In the genomic region with DNA sequence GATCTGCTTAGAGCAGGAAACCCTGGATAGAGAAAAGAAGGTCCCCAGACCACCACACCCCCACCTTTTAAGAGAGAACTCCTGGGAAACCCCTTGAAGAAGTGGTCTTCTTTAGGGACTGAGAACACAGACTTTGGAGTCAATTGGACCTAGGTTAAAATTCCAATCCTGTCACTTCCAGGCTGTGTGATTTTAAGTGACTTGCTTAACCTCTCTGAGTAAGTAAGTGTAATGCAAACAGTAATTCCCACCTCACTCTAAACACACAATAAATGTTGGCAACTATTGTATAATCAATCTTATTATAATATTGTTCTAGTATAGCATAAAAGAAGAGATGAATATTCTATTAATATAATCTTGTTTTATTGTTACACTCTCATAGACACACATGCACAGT, we compare ENCODE assay signal across 2 cellular contexts.
TF ChIP-seq lines count a peak whose summit lies in the region.

No MANE protein-coding gene starts in this region.

TF ChIP-seq in SK-N-SH, 30 proteins besides CTCF, POLR2A, EP300 and RAD21:
- TF ChIP-seq ELF1 (IDR thresholded peaks at IDR 0.05) (no peak), TCF12 (IDR thresholded peaks at IDR 0.05) (no peak), REST (IDR thresholded peaks at IDR 0.05; ENCODE audit: low read depth, low read length) (no peak), RCOR1 (IDR thresholded peaks at IDR 0.05; ENCODE audit: low read length) (no peak), CHD2 (IDR thresholded peaks at IDR 0.05; ENCODE audit: low read length, partially characterized antibody) (no peak), GATA2 (CRISPR knock-in tag; IDR thresholded peaks at IDR 0.05) (no peak), NRF1 (IDR thresholded peaks at IDR 0.05; ENCODE audit: low read depth, low read length) (no peak), JUND (IDR thresholded peaks at IDR 0.05) (no peak)
- TF ChIP-seq, protein P1, sequence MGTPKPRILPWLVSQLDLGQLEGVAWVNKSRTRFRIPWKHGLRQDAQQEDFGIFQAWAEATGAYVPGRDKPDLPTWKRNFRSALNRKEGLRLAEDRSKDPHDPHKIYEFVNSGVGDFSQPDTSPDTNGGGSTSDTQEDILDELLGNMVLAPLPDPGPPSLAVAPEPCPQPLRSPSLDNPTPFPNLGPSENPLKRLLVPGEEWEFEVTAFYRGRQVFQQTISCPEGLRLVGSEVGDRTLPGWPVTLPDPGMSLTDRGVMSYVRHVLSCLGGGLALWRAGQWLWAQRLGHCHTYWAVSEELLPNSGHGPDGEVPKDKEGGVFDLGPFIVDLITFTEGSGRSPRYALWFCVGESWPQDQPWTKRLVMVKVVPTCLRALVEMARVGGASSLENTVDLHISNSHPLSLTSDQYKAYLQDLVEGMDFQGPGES (IDR thresholded peaks at IDR 0.05; ENCODE audit: low read depth, low read length) = no peak

TF ChIP-seq in SK-N-SH treated with all-trans-retinoic acid at 6 μM for 48 hours, 23 proteins besides CTCF, POLR2A, EP300 and RAD21:
- TF ChIP-seq RARB (CRISPR knock-in tag; IDR thresholded peaks at IDR 0.05) = no peak
- no peak for TF ChIP-seq CSRNP3 (CRISPR knock-in tag; IDR thresholded peaks at IDR 0.05)
- TF ChIP-seq, protein P2, sequence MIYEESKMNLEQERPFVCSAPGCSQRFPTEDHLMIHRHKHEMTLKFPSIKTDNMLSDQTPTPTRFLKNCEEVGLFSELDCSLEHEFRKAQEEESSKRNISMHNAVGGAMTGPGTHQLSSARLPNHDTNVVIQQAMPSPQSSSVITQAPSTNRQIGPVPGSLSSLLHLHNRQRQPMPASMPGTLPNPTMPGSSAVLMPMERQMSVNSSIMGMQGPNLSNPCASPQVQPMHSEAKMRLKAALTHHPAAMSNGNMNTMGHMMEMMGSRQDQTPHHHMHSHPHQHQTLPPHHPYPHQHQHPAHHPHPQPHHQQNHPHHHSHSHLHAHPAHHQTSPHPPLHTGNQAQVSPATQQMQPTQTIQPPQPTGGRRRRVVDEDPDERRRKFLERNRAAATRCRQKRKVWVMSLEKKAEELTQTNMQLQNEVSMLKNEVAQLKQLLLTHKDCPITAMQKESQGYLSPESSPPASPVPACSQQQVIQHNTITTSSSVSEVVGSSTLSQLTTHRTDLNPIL (CRISPR knock-in tag; IDR thresholded peaks at IDR 0.05; ENCODE audit: low read depth) = no peak
- TF ChIP-seq OSR1 (CRISPR knock-in tag; IDR thresholded peaks at IDR 0.05) = no peak
- TF ChIP-seq CSDC2 (CRISPR knock-in tag; IDR thresholded peaks at IDR 0.05) = no peak
- TF ChIP-seq ARNTL (CRISPR knock-in tag; IDR thresholded peaks at IDR 0.05; ENCODE audit: borderline replicate concordance, low read depth) = no peak
- TF ChIP-seq ZFP3 (CRISPR knock-in tag; IDR thresholded peaks at IDR 0.05) = no peak
- no peak for TF ChIP-seq ZFP30 (CRISPR knock-in tag; IDR thresholded peaks at IDR 0.05)
- TF ChIP-seq BACH2 (CRISPR knock-in tag; IDR thresholded peaks at IDR 0.05; ENCODE audit: borderline replicate concordance) = no peak
- no peak for TF ChIP-seq ZNF565 (CRISPR knock-in tag; conservative IDR thresholded peaks at IDR 0.05; ENCODE audit: low read depth)
- no peak for TF ChIP-seq SNAI2 (CRISPR knock-in tag; IDR thresholded peaks at IDR 0.05)
- no peak for TF ChIP-seq TSHZ2 (CRISPR knock-in tag; IDR thresholded peaks at IDR 0.05)
- TF ChIP-seq ZNF8 (CRISPR knock-in tag; IDR thresholded peaks at IDR 0.05) = no peak
- TF ChIP-seq ESRRG (CRISPR knock-in tag; IDR thresholded peaks at IDR 0.05) = no peak
- no peak for TF ChIP-seq TCF4 (CRISPR knock-in tag; IDR thresholded peaks at IDR 0.05; ENCODE audit: borderline replicate concordance)
- no peak for TF ChIP-seq ZNF70 (CRISPR knock-in tag; IDR thresholded peaks at IDR 0.05)
- TF ChIP-seq, protein P3, sequence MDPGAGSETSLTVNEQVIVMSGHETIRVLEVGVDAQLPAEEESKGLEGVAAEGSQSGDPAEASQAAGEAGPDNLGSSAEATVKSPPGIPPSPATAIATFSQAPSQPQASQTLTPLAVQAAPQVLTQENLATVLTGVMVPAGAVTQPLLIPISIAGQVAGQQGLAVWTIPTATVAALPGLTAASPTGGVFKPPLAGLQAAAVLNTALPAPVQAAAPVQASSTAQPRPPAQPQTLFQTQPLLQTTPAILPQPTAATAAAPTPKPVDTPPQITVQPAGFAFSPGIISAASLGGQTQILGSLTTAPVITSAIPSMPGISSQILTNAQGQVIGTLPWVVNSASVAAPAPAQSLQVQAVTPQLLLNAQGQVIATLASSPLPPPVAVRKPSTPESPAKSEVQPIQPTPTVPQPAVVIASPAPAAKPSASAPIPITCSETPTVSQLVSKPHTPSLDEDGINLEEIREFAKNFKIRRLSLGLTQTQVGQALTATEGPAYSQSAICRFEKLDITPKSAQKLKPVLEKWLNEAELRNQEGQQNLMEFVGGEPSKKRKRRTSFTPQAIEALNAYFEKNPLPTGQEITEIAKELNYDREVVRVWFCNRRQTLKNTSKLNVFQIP (CRISPR knock-in tag; IDR thresholded peaks at IDR 0.05; ENCODE audit: borderline replicate concordance, low read depth) = no peak
- no peak for TF ChIP-seq PATZ1 (CRISPR knock-in tag; IDR thresholded peaks at IDR 0.05; ENCODE audit: borderline replicate concordance)
